Comparison of ENCODE assay signal across 7 cellular contexts in genomic region chr17:2439997-2440396, GRCh38. TPM values are rescaled to one million over a fixed set of nuclear protein-coding genes. Genes with fewer than 3 reads are reported as not detected.
A peak's percentile ranks its signal among the peaks of the same experiment; 100 is the strongest.
DNase-seq lines count a peak whose midpoint lies in the region; TF ChIP-seq lines count a peak whose summit lies in the region.
"Not testable (repeated sequence)": the region's sequence is repeated elsewhere in the genome, so short reads cannot be mapped to it uniquely, and the experiment has no call there.

No MANE protein-coding gene starts in this region.

- not testable (repeated sequence) for H3K4me1 ChIP-seq in neutrophil (ENCODE audit: control insufficient read depth in 1 of 2, insufficient read depth in 1 of 2, low read depth in 1 of 2, low read length in 1 of 2)

- H3K27ac ChIP-seq in neutrophil, result peak overlapping the region; percentile 32

- not testable (repeated sequence) for H3K4me3 ChIP-seq in epithelial cell of esophagus (ENCODE audit: low read length); neutrophil (ENCODE audit: low read depth in 1 of 2, low read length in 1 of 2)

- not testable (repeated sequence) for H3K27me3 ChIP-seq in neutrophil

- H3K36me3 ChIP-seq in neutrophil, result peaks cover 23% of the 10 kb centered on the region

- not testable (repeated sequence) for TF ChIP-seq CTCF in epithelial cell of esophagus (IDR thresholded peaks at IDR 0.05; ENCODE audit: insufficient read depth, low read depth, low read length, missing control alignments); neutrophil (IDR thresholded peaks at IDR 0.05)

- DNase-seq in EL, result peak; percentile 21
- peak; percentile 40 for DNase-seq in LHCN-M2 (ENCODE audit: low read depth)
- peak; percentile 46 for DNase-seq in RPMI7951 (ENCODE audit: low read depth)
- peak; percentile 92 for DNase-seq in amniotic epithelial cell (ENCODE audit: low read depth)
- peak; percentile 65 for DNase-seq in epithelial cell of esophagus (ENCODE audit: low read depth)
- DNase-seq in glomerular visceral epithelial cell (ENCODE audit: extremely low spot score), result peak; percentile 20

- H3K9me3 ChIP-seq in neutrophil, result not testable (repeated sequence)

RNA-seq across cellular contexts. Expression of gene MNT, which starts 39.1 kb away (rescaled TPM):
- 6.3 and 6.8 TPM in 2 replicates for total RNA-seq in LHCN-M2 (2014; rRNA removed)
- polyA plus RNA-seq in LHCN-M2 (2012), result 7.8 TPM
- 2.4 and 2.7 TPM in 2 replicates for total RNA-seq in RPMI7951 (2014; rRNA removed; shearing (Covaris generic))

Comparison
In these comparisons a context has a peak if more than half of its experiments do, and no peak if none do; other contexts are left out.
1. DNase-seq: peak in every context shown above with its lines; median percentile 92 in amniotic epithelial cell; 65 in epithelial cell of esophagus; 46 in RPMI7951; 40 in LHCN-M2; 21 in EL; 20 in glomerular visceral epithelial cell.